ENCODE assay signal across 16 cellular contexts in the genomic region with DNA sequence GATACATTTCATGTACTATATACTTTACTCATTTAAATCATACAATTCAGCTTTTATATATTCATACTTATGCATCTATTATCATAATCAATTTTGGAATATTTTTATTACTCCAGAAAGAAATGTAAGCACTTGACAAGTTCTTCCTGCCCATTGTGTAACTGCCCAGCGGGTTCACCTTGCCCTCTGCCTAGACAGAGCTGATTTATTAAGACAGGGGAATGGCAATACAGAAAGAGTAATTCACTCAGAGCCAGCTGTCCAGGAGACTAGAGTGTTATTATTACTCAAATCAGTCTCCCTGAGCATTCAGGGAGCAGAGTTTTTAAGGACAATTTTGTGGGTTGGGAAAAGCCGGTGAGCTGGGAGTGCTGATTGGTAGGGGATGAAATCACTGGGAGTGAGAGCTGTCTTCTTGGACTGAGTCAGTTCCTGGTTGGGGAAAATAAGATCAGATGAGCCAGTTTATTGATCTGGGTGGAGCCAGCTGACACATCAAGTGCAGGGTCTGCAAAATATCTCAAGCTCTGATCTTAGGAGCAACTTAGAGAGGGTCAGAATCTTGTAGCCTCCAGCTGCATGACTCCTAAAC.
"Had no signal": no experiment of that assay in that cellular context is flagged by ENCODE, and none has a peak within 500 bp of the region (broad histone marks: within the 10 kb centered on the region; RNA-seq: fewer than 3 reads in every experiment).

No MANE protein-coding gene starts in this region.

- H3K27ac ChIP-seq: cardiac muscle cell, colonic mucosa, heart right ventricle, neural progenitor cell, right atrium auricular region, skin epidermis, stomach, thoracic aorta had no signal

- DNase-seq: activated CD4-positive, alpha-beta T cell treated with anti-CD3 and anti-CD28 coated beads for 1 hour; activated CD4-positive, alpha-beta T cell treated with anti-CD3 and anti-CD28 coated beads, Interleukin-2, amount 50 U/mL, for 48 hours; activated CD8-positive, alpha-beta memory T cell treated with anti-CD3 and anti-CD28 coated beads, Interleukin-2, amount 10 ng/mL, durations not matched to agents 7 days and 5 days; activated gamma-delta T cell treated with Interleukin-2 at 50 U/mL for 16 hours; activated naive CD8-positive, alpha-beta T cell treated with anti-CD3 and anti-CD28 coated beads, Interleukin-2, amount 50 U/mL, for 24 hours; activated T-cell treated with anti-CD3 and anti-CD28 coated beads, Interleukin-2, amount 50 U/mL, for 72 hours; colonic mucosa; effector CD4-positive, alpha-beta T cell; foreskin melanocyte; heart right ventricle; stomach had no signal

- H3K4me1 ChIP-seq: colonic mucosa, heart right ventricle, neural progenitor cell, right atrium auricular region, stomach had no signal

- H3K27me3 ChIP-seq: cardiac muscle cell, colonic mucosa, neural progenitor cell, right atrium auricular region, stomach had no signal

- ATAC-seq: activated CD8-positive, alpha-beta memory T cell treated with anti-CD3 and anti-CD28 coated beads, Interleukin-2, amount 10 ng/mL, durations not matched to agents 7 days and 5 days; activated naive CD8-positive, alpha-beta T cell treated with anti-CD3 and anti-CD28 coated beads, Interleukin-2, amount 50 U/mL, for 24 hours; activated T-cell treated with anti-CD3 and anti-CD28 coated beads, Interleukin-2, amount 50 U/mL, for 72 hours; heart right ventricle had no signal

- H3K9me3 ChIP-seq: colonic mucosa had no signal

- H3K4me3 ChIP-seq: cardiac muscle cell, colonic mucosa, heart right ventricle, neural progenitor cell, right atrium auricular region, skin epidermis, stomach, thoracic aorta had no signal

- H3K36me3 ChIP-seq: cardiac muscle cell, colonic mucosa, heart right ventricle, neural progenitor cell, right atrium auricular region, stomach, thoracic aorta had no signal
